In the genomic region with DNA sequence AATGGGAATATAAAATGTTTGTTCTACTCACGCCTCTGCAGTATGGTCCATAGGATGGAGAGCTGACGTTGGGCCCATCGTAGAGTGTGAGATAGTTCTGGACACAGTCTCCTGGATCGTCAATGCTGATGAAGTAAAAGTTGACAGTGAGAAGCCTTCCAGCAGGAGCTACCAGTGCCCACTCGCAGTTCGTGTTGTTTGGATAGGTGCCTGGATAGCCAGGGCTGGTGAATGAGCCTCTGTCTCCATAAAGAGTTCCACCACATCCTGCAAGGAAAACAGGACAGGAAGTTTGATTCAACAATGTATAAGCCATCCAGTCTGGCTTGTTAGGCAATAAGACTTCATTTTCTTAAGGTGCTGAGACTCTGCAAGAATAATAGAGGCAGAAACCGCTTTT, we compare ENCODE assay signal across 11 cellular contexts.
DNase-seq lines count a peak whose midpoint lies in the region; ATAC-seq and TF ChIP-seq lines count a peak whose summit lies in the region.
"Had no signal": no experiment of that assay in that cellular context is flagged by ENCODE, and none has a peak within 500 bp of the region (broad histone marks: within the 10 kb centered on the region; RNA-seq: fewer than 3 reads in every experiment).

No MANE protein-coding gene starts in this region.

- no peak for ATAC-seq in HG03196 (IDR thresholded peaks at IDR 0.05; ENCODE audit: unreplicated experiment)
- no peak for ATAC-seq in HG03520 (IDR thresholded peaks at IDR 0.05; ENCODE audit: unreplicated experiment)

- in situ Hi-C loops in astrocyte of the spinal cord (cut with HindIII; ENCODE audit: low sequenced_read_pairs), result no loop called here

- DNase-seq in A172 (ENCODE audit: low spot score) (peak; percentile 26), H4 (ENCODE audit: low spot score) (peak; percentile 10), astrocyte of the spinal cord (ENCODE audit: low read depth, low spot score) (peak; percentile 20), foreskin melanocyte (peak; percentile 11), T-helper 9 cell (no peak)
- DNase-seq in stimulated activated CD4-positive, alpha-beta T cell treated with anti-CD3 and anti-CD28 coated beads, Interleukin-4, amount 100 ng/mL, for 4 hours, result no peak
- DNase-seq: COR-L47 had no signal

- H3K4me3 ChIP-seq in astrocyte of the spinal cord (ENCODE audit: low read depth, low read length), result no peak overlapping the region
- H3K4me3 ChIP-seq: coronary artery, thyroid gland had no signal

- TF ChIP-seq CTCF in astrocyte of the spinal cord (IDR thresholded peaks at IDR 0.05; ENCODE audit: low read depth, low read length), result no peak

Comparison
In these comparisons a context has a peak if more than half of its experiments do, and no peak if none do; other contexts are left out.
1. DNase-seq: peak in A172 (single experiment), H4 (single experiment), astrocyte of the spinal cord (single experiment) and foreskin melanocyte (single experiment); none in T-helper 9 cell (single experiment) and stimulated activated CD4-positive, alpha-beta T cell treated with anti-CD3 and anti-CD28 coated beads, Interleukin-4, amount 100 ng/mL, for 4 hours (0 of 2).